Comparison of ENCODE assay signal across 14 cellular contexts in genomic region chr20:51420111-51420510, GRCh38.
DNase-seq lines count a peak whose midpoint lies in the region; ATAC-seq, FAIRE-seq and TF ChIP-seq lines count a peak whose summit lies in the region.
"Had no signal": no experiment of that assay in that cellular context is flagged by ENCODE, and none has a peak within 500 bp of the region (broad histone marks: within the 10 kb centered on the region; RNA-seq: fewer than 3 reads in every experiment).

No MANE protein-coding gene starts in this region.

- no peaks in the 10 kb centered on the region for H4K20me1 ChIP-seq in H9 (ENCODE audit: control insufficient read depth, insufficient read depth, insufficient read length)

- no peak overlapping the region for H2BK5ac ChIP-seq in H9 (ENCODE audit: insufficient read length, low read length)

- no peak overlapping the region for H3K4ac ChIP-seq in H9 (ENCODE audit: low read depth, low read length)

- H3K23me2 ChIP-seq in H9 (ENCODE audit: insufficient read length, low read depth, low read length, poor library complexity, severe bottlenecking): no peaks in the 10 kb centered on the region

- H2AFZ ChIP-seq in H9 (ENCODE audit: low read length): no peak overlapping the region

- POLR2A ChIA-PET in activated B cell treated with CpG ODN at 0.5 μM for 24 hours (lab: Charles Lee): interaction anchor here (1.3 kb wide), 1 partner anchor 16 kb away, joined by 4 read pairs; no protein-coding TSS in a partner anchor
- POLR2A ChIA-PET in Caco-2 (lab: Charles Lee): no interaction called here

- H3K9me3 Mint-ChIP-seq in activated B cell treated with CpG ODN at 0.5 μM for 24 hours: no peaks in the 10 kb centered on the region
- no peaks in the 10 kb centered on the region for H3K9me3 Mint-ChIP-seq in immature natural killer cell
- no peaks in the 10 kb centered on the region for H3K9me3 Mint-ChIP-seq in Caco-2 (ENCODE audit: unreplicated experiment)
- no peaks in the 10 kb centered on the region for H3K9me3 Mint-ChIP-seq in H9
- H3K9me3 Mint-ChIP-seq: activated naive CD4-positive, alpha-beta T cell treated with anti-CD3 and anti-CD28 coated beads, Interleukin-2, amount 50 U/mL, for 72 hours had no signal

- CTCF ChIA-PET in activated B cell treated with CpG ODN at 0.5 μM for 24 hours (lab: Charles Lee): no interaction called here
- CTCF ChIA-PET in Caco-2 (lab: Charles Lee): interaction anchor here (0.6 kb wide), 1 partner anchor 591 kb away, joined by 3 read pairs; no protein-coding TSS in a partner anchor

- H3K14ac ChIP-seq in H9 (ENCODE audit: insufficient read depth, low read length): no peak overlapping the region

- H3K4me1 ChIP-seq in Caco-2 (peaks cover 5% of the 10 kb centered on the region; the same call in 1 of the 2 replicates), H9 (ENCODE audit: insufficient read depth, low read length) (peaks cover 4% of the 10 kb centered on the region), gastroesophageal sphincter (peaks cover 0 to 10% (median 0%) of the 10 kb centered on the region in 3 donors)
- H3K4me1 ChIP-seq: sigmoid colon had no signal

- FAIRE-seq in H54 (lab: Jason Lieb, UNC): no peak

- no TSS peak for BruUV-seq in Caco-2 (replicated peaks; lab: Mats Ljungman, UMichigan)

- intact Hi-C loops in activated B cell treated with CpG ODN at 0.5 μM for 24 hours (cut with micrococcal nuclease) (no loop called here), Caco-2 (cut with micrococcal nuclease; ENCODE audit: unreplicated experiment) (no loop called here)

- peak overlapping the region; percentile 59 for H3K27ac Mint-ChIP-seq in activated B cell treated with CpG ODN at 0.5 μM for 24 hours
- H3K27ac Mint-ChIP-seq in immature natural killer cell: peak overlapping the region; percentile 79 to 99 (median 88)
- H3K27ac Mint-ChIP-seq in Caco-2 (ENCODE audit: unreplicated experiment): no peak overlapping the region
- H3K27ac Mint-ChIP-seq in H9: no peak overlapping the region

- H2BK120ac ChIP-seq in H9 (ENCODE audit: low read depth, low read length, poor library complexity, severe bottlenecking): no peak overlapping the region

- no peak overlapping the region for H3T11ph ChIP-seq in H9 (ENCODE audit: low read length)

- H3K4me2 ChIP-seq in H9 (ENCODE audit: insufficient read depth, insufficient read length, low read length): no peak overlapping the region

- H3K4me3 Mint-ChIP-seq in activated B cell treated with CpG ODN at 0.5 μM for 24 hours: no peak overlapping the region
- H3K4me3 Mint-ChIP-seq in immature natural killer cell: no peak overlapping the region
- H3K4me3 Mint-ChIP-seq in Caco-2 (ENCODE audit: unreplicated experiment): no peak overlapping the region
- no peak overlapping the region for H3K4me3 Mint-ChIP-seq in H9

- H3K36me3 ChIP-seq in Caco-2 (ENCODE audit: control insufficient read depth, insufficient read depth, low read length) (no peaks in the 10 kb centered on the region; the same call in none of the 2 replicates), gastroesophageal sphincter (no peaks in the 10 kb centered on the region)
- H3K36me3 ChIP-seq: sigmoid colon, upper lobe of right lung had no signal

- peaks cover 74% of the 10 kb centered on the region for H3K4me1 Mint-ChIP-seq in activated B cell treated with CpG ODN at 0.5 μM for 24 hours
- peaks cover 63 to 95% of the 10 kb centered on the region in 2 donors for H3K4me1 Mint-ChIP-seq in immature natural killer cell
- no peaks in the 10 kb centered on the region for H3K4me1 Mint-ChIP-seq in Caco-2 (ENCODE audit: low read depth, unreplicated experiment)
- H3K4me1 Mint-ChIP-seq in H9: peaks cover 25 to 31% of the 10 kb centered on the region in 2 experiments

- peaks cover 62% of the 10 kb centered on the region for H3K36me3 Mint-ChIP-seq in activated B cell treated with CpG ODN at 0.5 μM for 24 hours (ENCODE audit: low read depth)
- peaks cover 21 to 45% (median 22%) of the 10 kb centered on the region in 3 donors for H3K36me3 Mint-ChIP-seq in immature natural killer cell
- H3K36me3 Mint-ChIP-seq in Caco-2 (ENCODE audit: insufficient read depth, unreplicated experiment): peaks cover 6% of the 10 kb centered on the region
- no peaks in the 10 kb centered on the region for H3K36me3 Mint-ChIP-seq in H9 (ENCODE audit: insufficient read depth in 1 of 3, low read depth in 3 of 3)

- no peak overlapping the region for H3K18ac ChIP-seq in H9 (ENCODE audit: insufficient read length, low read depth, low read length)

- TF ChIP-seq POLR2A in H54 (IDR thresholded peaks at IDR 0.05; ENCODE audit: low read depth, low read length): no peak
- TF ChIP-seq POLR2A in gastroesophageal sphincter (IDR thresholded peaks at IDR 0.05): no peak

- WGBS in H9 (ENCODE audit: extremely low coverage, insufficient read length, low lambda C conversion rate): no CpG with 5 or more reads among the region's 1 CpG
- 50% methylated on average over 1 of the region's 1 CpG; no CpG with 5 or more reads in 1 of the 2 donors for WGBS in gastroesophageal sphincter (ENCODE audit: low coverage in 1 of 2), 2 donors

- no peak overlapping the region for H3K9ac ChIP-seq in H9 (ENCODE audit: extremely low read depth, insufficient read length, low read length)

- no peak overlapping the region for H3K4me3 ChIP-seq in AG10803 (ENCODE audit: low read length)
- no peak overlapping the region for H3K4me3 ChIP-seq in Caco-2 (ENCODE audit: low read depth, low read length)
- no peak overlapping the region for H3K4me3 ChIP-seq in gastroesophageal sphincter
- H3K4me3 ChIP-seq: sigmoid colon, upper lobe of right lung had no signal

- DNase-seq in AG10803 (ENCODE audit: low read depth): peak; percentile 21
- peak; percentile 34 for DNase-seq in H54 (ENCODE audit: insufficient read length, low spot score)
- no peak for DNase-seq in activated B cell treated with CpG ODN at 0.5 μM for 24 hours
- no peak for DNase-seq in immature natural killer cell
- DNase-seq in Caco-2: no peak
- no peak for DNase-seq in H9
- no peak for DNase-seq in hypothalamus (lab: John Stamatoyannopoulos, UW)
- DNase-seq: activated CD4-positive, CD25-positive, alpha-beta regulatory T cell treated with anti-CD3 and anti-CD28 coated beads, Interleukin-2, amount 50 U/mL, for 72 hours; effector CD4-positive, alpha-beta T cell; Right ventricle myocardium superior; sigmoid colon; upper lobe of right lung had no signal

- no peak for ATAC-seq in activated B cell treated with CpG ODN at 0.5 μM for 24 hours (ENCODE audit: low read depth)
- ATAC-seq in gastroesophageal sphincter: no peak
- ATAC-seq: activated naive CD4-positive, alpha-beta T cell treated with anti-CD3 and anti-CD28 coated beads, Interleukin-2, amount 50 U/mL, for 72 hours; upper lobe of right lung had no signal

- TF ChIP-seq CTCF in AG10803 (conservative IDR thresholded peaks at IDR 0.05; ENCODE audit: low read length) (no peak), activated B cell treated with CpG ODN at 0.5 μM for 24 hours (IDR thresholded peaks at IDR 0.05) (no peak), Caco-2 (IDR thresholded peaks at IDR 0.05; ENCODE audit: insufficient read depth in 1 of 2, low read depth in 1 of 2, low read length in 1 of 2, severe bottlenecking in 1 of 2, unreplicated experiment in 1 of 2) (no peak), H9 (conservative IDR thresholded peaks at IDR 0.05) (no peak), gastroesophageal sphincter (IDR thresholded peaks at IDR 0.05) (no peak)

- no peak overlapping the region for H2BK12ac ChIP-seq in H9 (ENCODE audit: insufficient read length, low read depth, low read length)

- no peaks in the 10 kb centered on the region for H3K27me3 Mint-ChIP-seq in activated B cell treated with CpG ODN at 0.5 μM for 24 hours
- peaks cover 3 to 29% (median 17%) of the 10 kb centered on the region in 3 donors for H3K27me3 Mint-ChIP-seq in immature natural killer cell (ENCODE audit: low read depth in 3 of 3)
- H3K27me3 Mint-ChIP-seq in Caco-2 (ENCODE audit: insufficient read depth, unreplicated experiment): no peaks in the 10 kb centered on the region
- peaks cover 27% of the 10 kb centered on the region for H3K27me3 Mint-ChIP-seq in H9 (ENCODE audit: low read depth)

- TF ChIP-seq EP300 in gastroesophageal sphincter (IDR thresholded peaks at IDR 0.05): no peak

- H4K5ac ChIP-seq in H9 (ENCODE audit: insufficient read length, low read depth, low read length): no peak overlapping the region

- H2AK5ac ChIP-seq in H9 (ENCODE audit: insufficient read length, low read length): no peak overlapping the region

- no peaks in the 10 kb centered on the region for H3K79me2 ChIP-seq in H9 (ENCODE audit: insufficient read depth, low read length)

- no peak overlapping the region for H2BK20ac ChIP-seq in H9 (ENCODE audit: low read depth, low read length, poor library complexity, severe bottlenecking)

- no peak overlapping the region for H4K8ac ChIP-seq in H9 (replicated peaks; ENCODE audit: insufficient read length, low read depth, low read length)

- no peak overlapping the region for H2BK15ac ChIP-seq in H9 (ENCODE audit: low read depth, low read length)

- H3K27ac ChIP-seq in H9 (ENCODE audit: insufficient read length, low read depth, low read length) (no peak overlapping the region), gastroesophageal sphincter (no peak overlapping the region)
- H3K27ac ChIP-seq: sigmoid colon, upper lobe of right lung had no signal

- H3K79me1 ChIP-seq in H9 (ENCODE audit: insufficient read depth, low read depth, low read length, poor library complexity, severe bottlenecking): no peaks in the 10 kb centered on the region

- no peaks in the 10 kb centered on the region for H3K27me3 ChIP-seq in Caco-2 (replicated peaks; ENCODE audit: control insufficient read depth, insufficient read depth, low read length)
- no peaks in the 10 kb centered on the region for H3K27me3 ChIP-seq in H9 (ENCODE audit: insufficient read depth, low read length)
- no peaks in the 10 kb centered on the region for H3K27me3 ChIP-seq in gastroesophageal sphincter
- H3K27me3 ChIP-seq: sigmoid colon, upper lobe of right lung had no signal

- H3K9me3 ChIP-seq in Caco-2: no peaks in the 10 kb centered on the region
- H3K9me3 ChIP-seq in H9 (ENCODE audit: control insufficient read depth, low read depth, low read length): no peaks in the 10 kb centered on the region
- H3K9me3 ChIP-seq in gastroesophageal sphincter: no peaks in the 10 kb centered on the region
- H3K9me3 ChIP-seq: sigmoid colon, upper lobe of right lung had no signal

- H4K91ac ChIP-seq in H9 (ENCODE audit: insufficient read length, low read depth, low read length): no peak overlapping the region

- no peak overlapping the region for H3K56ac ChIP-seq in H9 (ENCODE audit: insufficient read length, low read depth, low read length)

- no peak overlapping the region for H3K23ac ChIP-seq in H9 (ENCODE audit: insufficient read length, low read depth, low read length)

Comparison
In these comparisons a context has a peak if more than half of its experiments do, and no peak if none do; other contexts are left out.
1. DNase-seq: peak in AG10803 (single experiment) and H54 (single experiment); none in activated B cell treated with CpG ODN at 0.5 μM for 24 hours (single experiment), immature natural killer cell (0 of 3), Caco-2 (0 of 2), H9 (single experiment) and hypothalamus (0 of 51).
2. H3K27ac Mint-ChIP-seq: peak in activated B cell treated with CpG ODN at 0.5 μM for 24 hours (single experiment) and immature natural killer cell (6 of 6); none in Caco-2 (single experiment) and H9 (0 of 3).